14 cellular contexts compared by ENCODE assay signal in genomic region chr22:25754527-25755202, GRCh38. TPM values are rescaled to one million over a fixed set of nuclear protein-coding genes. Genes with fewer than 3 reads are reported as not detected.
DNase-seq lines count a peak whose midpoint lies in the region; ATAC-seq and TF ChIP-seq lines count a peak whose summit lies in the region.
"Had no signal": no experiment of that assay in that cellular context is flagged by ENCODE, and none has a peak within 500 bp of the region (broad histone marks: within the 10 kb centered on the region; RNA-seq: fewer than 3 reads in every experiment).

No MANE protein-coding gene starts in this region.

- no peak overlapping the region for H3K9ac ChIP-seq in GM23248
- peak overlapping the region; percentile 79 to 81 (median 80) for H3K9ac ChIP-seq in skeletal muscle tissue (ENCODE audit: low read depth in 1 of 3, low read length in 3 of 3)

- H3F3A ChIP-seq in GM23248 (ENCODE audit: insufficient read depth): peaks cover 9% of the 10 kb centered on the region

- H3K9me3 Mint-ChIP-seq in naive thymus-derived CD4-positive, alpha-beta T cell: peaks cover 0 to 4% (median 0%) of the 10 kb centered on the region in 11 donors

- H2AFZ ChIP-seq in GM23248: no peak overlapping the region

- H3K4me1 ChIP-seq in GM23248 (ENCODE audit: insufficient read depth) (peaks cover 9% of the 10 kb centered on the region), adrenal gland (replicated peaks in 1 of 2) (peaks cover 0 to 4% of the 10 kb centered on the region in 2 donors), skeletal muscle tissue (ENCODE audit: control insufficient read depth in 3 of 3, insufficient read depth in 3 of 3, low read length in 3 of 3) (peaks cover 42 to 73% (median 65%) of the 10 kb centered on the region in 3 donors)
- no peaks in the 10 kb centered on the region for H3K4me1 ChIP-seq in naive thymus-derived CD4-positive, alpha-beta T cell (ENCODE audit: control insufficient read depth in 2 of 2, insufficient read depth in 2 of 2, low read length in 2 of 2)

- no peak overlapping the region for H3K4me3 Mint-ChIP-seq in naive thymus-derived CD4-positive, alpha-beta T cell
- H3K4me3 Mint-ChIP-seq: naive B cell had no signal

- ATAC-seq in Right ventricle myocardium superior (ENCODE audit: poor library complexity) (peak; percentile 93), GM19397 (IDR thresholded peaks at IDR 0.05; ENCODE audit: unreplicated experiment) (no peak)
- no peak for ATAC-seq in naive thymus-derived CD4-positive, alpha-beta T cell

- no peaks in the 10 kb centered on the region for H3K36me3 ChIP-seq in GM23248 (ENCODE audit: low read depth)
- no peaks in the 10 kb centered on the region for H3K36me3 ChIP-seq in adrenal gland (replicated peaks in 1 of 2)
- H3K36me3 ChIP-seq in skeletal muscle tissue (ENCODE audit: control insufficient read depth in 3 of 3, insufficient read depth in 3 of 3, low read length in 3 of 3): peaks cover 0 to 11% (median 0%) of the 10 kb centered on the region in 3 donors
- no peaks in the 10 kb centered on the region for H3K36me3 ChIP-seq in naive thymus-derived CD4-positive, alpha-beta T cell (ENCODE audit: control insufficient read depth in 2 of 3, insufficient read depth in 3 of 3, low read length in 3 of 3)

- peak; percentile 29 for DNase-seq in GM23248
- peak; percentile 75 to 95 (median 86) for DNase-seq in adrenal gland
- DNase-seq in Right ventricle myocardium superior: peak; percentile 84
- no peak for DNase-seq in naive thymus-derived CD4-positive, alpha-beta T cell
- DNase-seq in stimulated activated CD4-positive, alpha-beta T cell treated with anti-CD3 and anti-CD28 coated beads, Interleukin-4, amount 100 ng/mL, for 4 hours: no peak
- no peak for DNase-seq in amniotic stem cell (lab: John Stamatoyannopoulos, UW)
- DNase-seq: activated CD4-positive, alpha-beta T cell treated with anti-CD3 and anti-CD28 coated beads for 1 hour; DMS 273 treated with DMSO at 0.1 percent for 48 hours; naive B cell; NCI-H2227 treated with DMSO at 0.1 percent for 48 hours; SIG-M5; stimulated activated naive CD4-positive, alpha-beta T cell had no signal

- TF ChIP-seq CTCF in adrenal gland (IDR thresholded peaks at IDR 0.05): no peak

- no peak overlapping the region for H3K27ac Mint-ChIP-seq in naive thymus-derived CD4-positive, alpha-beta T cell

- H3K27ac ChIP-seq in GM23248: no peak overlapping the region
- peak overlapping the region in 4 of 5 donors; percentile 21 to 74 (median 66) for H3K27ac ChIP-seq in adrenal gland
- peak overlapping the region; percentile 95 for H3K27ac ChIP-seq in skeletal muscle tissue (ENCODE audit: low read depth, low read length)
- H3K27ac ChIP-seq in naive thymus-derived CD4-positive, alpha-beta T cell (ENCODE audit: low read depth, low read length): no peak overlapping the region

- H3K4me3 ChIP-seq in GM23248 (no peak overlapping the region), adrenal gland (no peak overlapping the region), skeletal muscle tissue (ENCODE audit: low read length in 3 of 3) (peak overlapping the region; percentile 15 to 70 (median 26))
- H3K4me3 ChIP-seq in naive thymus-derived CD4-positive, alpha-beta T cell (ENCODE audit: low read length): no peak overlapping the region

- intact Hi-C loops in adrenal gland (cut with DNase I): no loop called here
- intact Hi-C loops in Right ventricle myocardium superior (cut with DNase I): no loop called here
- intact Hi-C loops in naive thymus-derived CD4-positive, alpha-beta T cell (cut with micrococcal nuclease): no loop called here

- in situ Hi-C loops in GM23248 (cut with MboI): no loop called here

- H3K27me3 Mint-ChIP-seq in naive thymus-derived CD4-positive, alpha-beta T cell: peaks cover 0 to 4% (median 0%) of the 10 kb centered on the region in 5 donors

- peak in 1 of 2 donors; percentile 46 for TF ChIP-seq POLR2A in adrenal gland (IDR thresholded peaks at IDR 0.05)

- H3K36me3 Mint-ChIP-seq in naive thymus-derived CD4-positive, alpha-beta T cell: peaks cover 0 to 17% (median 0%) of the 10 kb centered on the region in 5 donors
- H3K36me3 Mint-ChIP-seq: naive B cell had no signal

- H3K4me2 ChIP-seq in GM23248 (ENCODE audit: unreplicated experiment): no peak overlapping the region

- CTCF ChIA-PET in naive thymus-derived CD4-positive, alpha-beta T cell (lab: Charles Lee): interaction anchor here (0.6 kb wide), 1 partner anchor 28 kb away, joined by 3 read pairs; no protein-coding TSS in a partner anchor

- H3K4me1 Mint-ChIP-seq in naive thymus-derived CD4-positive, alpha-beta T cell: peaks cover 0 to 47% (median 0%) of the 10 kb centered on the region in 7 donors
- H3K4me1 Mint-ChIP-seq: naive B cell had no signal

- POLR2A ChIA-PET in naive thymus-derived CD4-positive, alpha-beta T cell (lab: Charles Lee): no interaction called here

- H3K27me3 ChIP-seq in GM23248 (replicated peaks; ENCODE audit: insufficient read depth) (no peaks in the 10 kb centered on the region), adrenal gland (no peaks in the 10 kb centered on the region), skeletal muscle tissue (ENCODE audit: control insufficient read depth in 3 of 3, insufficient read depth in 3 of 3, low read length in 3 of 3) (no peaks in the 10 kb centered on the region)
- no peaks in the 10 kb centered on the region for H3K27me3 ChIP-seq in naive thymus-derived CD4-positive, alpha-beta T cell (ENCODE audit: control insufficient read depth in 2 of 2, insufficient read depth in 2 of 2, low read length in 2 of 2)

- H3K79me2 ChIP-seq in GM23248 (ENCODE audit: insufficient read depth): no peaks in the 10 kb centered on the region

- H3K9me2 ChIP-seq in GM23248 (ENCODE audit: insufficient read depth): no peaks in the 10 kb centered on the region

- no peaks in the 10 kb centered on the region for H4K20me1 ChIP-seq in GM23248 (ENCODE audit: insufficient read depth)

- H3K9me3 ChIP-seq in GM23248 (ENCODE audit: low read depth): no peaks in the 10 kb centered on the region
- no peaks in the 10 kb centered on the region for H3K9me3 ChIP-seq in adrenal gland (replicated peaks in 1 of 3)
- H3K9me3 ChIP-seq in skeletal muscle tissue (ENCODE audit: control insufficient read depth in 3 of 3, low read length in 3 of 3): no peaks in the 10 kb centered on the region
- no peaks in the 10 kb centered on the region for H3K9me3 ChIP-seq in naive thymus-derived CD4-positive, alpha-beta T cell (ENCODE audit: control insufficient read depth in 2 of 3, low read length in 3 of 3)

- 79% methylated on average over 20 to 24 of the region's 24 CpGs for WGBS in GM23248 (ENCODE audit: low coverage in 1 of 2, low lambda C conversion rate in 2 of 2, missing lambda C conversion rate in 2 of 2), 2 experiments
- 54 to 71% (median 63%) methylated on average over 23 to 24 of the region's 24 CpGs for WGBS in adrenal gland, 4 donors

RNA-seq across cellular contexts. Expression of gene MYO18B, which starts 12.7 kb away (rescaled TPM):
- total RNA-seq in GM23248 (2014; rRNA removed; shearing (Covaris generic)): not detected in 2 replicates
- polyA plus RNA-seq in GM23248 (2016; fragmentation: Nextera tagmentation; extraction: Ambion mirVana) (not detected in 2 replicates), adrenal gland (under 1 TPM; 0.09 to 0.20 (median 0.16) TPM)
- total RNA-seq in adrenal gland (under 1 TPM; 0.08 to 0.91 (median 0.18) TPM), Right ventricle myocardium superior (114 TPM), skeletal muscle tissue (144 TPM)
- under 1 TPM; 0.22 to 0.97 (median 0.42) TPM for total RNA-seq in naive thymus-derived CD4-positive, alpha-beta T cell
- polyA plus RNA-seq in naive thymus-derived CD4-positive, alpha-beta T cell: not detected

Comparison
In these comparisons a context has a peak if more than half of its experiments do, and no peak if none do; other contexts are left out.
1. DNase-seq: peak in GM23248 (single experiment), adrenal gland (7 of 7) and Right ventricle myocardium superior (single experiment); none in naive thymus-derived CD4-positive, alpha-beta T cell (0 of 9), stimulated activated CD4-positive, alpha-beta T cell treated with anti-CD3 and anti-CD28 coated beads, Interleukin-4, amount 100 ng/mL, for 4 hours (0 of 2) and amniotic stem cell (single experiment).
2. H3K27ac ChIP-seq: peak in adrenal gland (4 of 5) and skeletal muscle tissue (single experiment); none in GM23248 (single experiment) and naive thymus-derived CD4-positive, alpha-beta T cell (single experiment).
3. H3K4me3 ChIP-seq: peak in skeletal muscle tissue (3 of 3); none in GM23248 (single experiment), adrenal gland (0 of 4) and naive thymus-derived CD4-positive, alpha-beta T cell (single experiment).
4. RNA of gene MYO18B, which starts 12.7 kb away (total RNA-seq): 144 TPM in skeletal muscle tissue (single experiment) and 114 TPM in Right ventricle myocardium superior (single experiment); 0.22 to 0.97 TPM in naive thymus-derived CD4-positive, alpha-beta T cell, 0.08 to 0.91 TPM in adrenal gland and not detected in GM23248; every median in the first group is over 10 times any median in the second.